In the genomic region with DNA sequence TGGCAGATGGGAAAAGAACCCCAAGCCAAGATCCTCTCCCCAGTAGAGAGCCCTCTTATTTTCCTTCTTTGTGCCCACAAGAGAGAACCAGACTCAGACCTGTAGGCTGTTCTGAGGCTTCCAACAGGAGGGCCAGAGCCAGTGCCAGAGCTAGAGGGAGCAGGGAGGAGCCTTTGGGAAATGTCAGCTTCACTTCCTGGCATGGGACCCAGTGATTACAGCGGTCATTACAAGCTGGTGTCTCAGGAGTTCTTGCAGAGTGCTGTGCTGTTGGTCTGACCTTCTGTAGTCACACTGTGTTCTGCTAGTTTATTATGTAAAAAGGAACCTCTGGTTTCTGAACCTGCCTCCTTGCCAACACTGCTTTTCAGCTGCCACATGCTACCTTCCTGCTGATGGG, we compare ENCODE assay signal across 1 cellular context.
TF ChIP-seq lines count a peak whose summit lies in the region.

No MANE protein-coding gene starts in this region.

TF ChIP-seq in HepG2, 621 proteins besides CTCF, POLR2A, EP300 and RAD21 (continued from another document):
- TF ChIP-seq, protein P1, sequence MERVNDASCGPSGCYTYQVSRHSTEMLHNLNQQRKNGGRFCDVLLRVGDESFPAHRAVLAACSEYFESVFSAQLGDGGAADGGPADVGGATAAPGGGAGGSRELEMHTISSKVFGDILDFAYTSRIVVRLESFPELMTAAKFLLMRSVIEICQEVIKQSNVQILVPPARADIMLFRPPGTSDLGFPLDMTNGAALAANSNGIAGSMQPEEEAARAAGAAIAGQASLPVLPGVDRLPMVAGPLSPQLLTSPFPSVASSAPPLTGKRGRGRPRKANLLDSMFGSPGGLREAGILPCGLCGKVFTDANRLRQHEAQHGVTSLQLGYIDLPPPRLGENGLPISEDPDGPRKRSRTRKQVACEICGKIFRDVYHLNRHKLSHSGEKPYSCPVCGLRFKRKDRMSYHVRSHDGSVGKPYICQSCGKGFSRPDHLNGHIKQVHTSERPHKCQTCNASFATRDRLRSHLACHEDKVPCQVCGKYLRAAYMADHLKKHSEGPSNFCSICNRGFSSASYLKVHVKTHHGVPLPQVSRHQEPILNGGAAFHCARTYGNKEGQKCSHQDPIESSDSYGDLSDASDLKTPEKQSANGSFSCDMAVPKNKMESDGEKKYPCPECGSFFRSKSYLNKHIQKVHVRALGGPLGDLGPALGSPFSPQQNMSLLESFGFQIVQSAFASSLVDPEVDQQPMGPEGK (CRISPR knock-in tag; IDR thresholded peaks at IDR 0.05) = no peak
- no peak for TF ChIP-seq GLMP (CRISPR knock-in tag; IDR thresholded peaks at IDR 0.05; ENCODE audit: borderline replicate concordance)
- TF ChIP-seq ZNF274 (CRISPR knock-in tag; IDR thresholded peaks at IDR 0.05) = no peak
- no peak for TF ChIP-seq ZNF253 (CRISPR knock-in tag; IDR thresholded peaks at IDR 0.05; ENCODE audit: borderline replicate concordance)
- TF ChIP-seq NR2F1 (CRISPR knock-in tag; IDR thresholded peaks at IDR 0.05) = no peak
- TF ChIP-seq ZNF205 (CRISPR knock-in tag; IDR thresholded peaks at IDR 0.05) = no peak
- TF ChIP-seq ZNF567 (CRISPR knock-in tag; IDR thresholded peaks at IDR 0.05; ENCODE audit: borderline replicate concordance) = no peak
- no peak for TF ChIP-seq RARA (CRISPR knock-in tag; IDR thresholded peaks at IDR 0.05)
- no peak for TF ChIP-seq ZNF841 (CRISPR knock-in tag; IDR thresholded peaks at IDR 0.05; ENCODE audit: borderline replicate concordance)
- TF ChIP-seq MLLT10 (CRISPR knock-in tag; IDR thresholded peaks at IDR 0.05) = no peak
- no peak for TF ChIP-seq ZZZ3 (CRISPR knock-in tag; IDR thresholded peaks at IDR 0.05; ENCODE audit: borderline replicate concordance)
- TF ChIP-seq ZFP90 (CRISPR knock-in tag; IDR thresholded peaks at IDR 0.05; ENCODE audit: borderline replicate concordance) = no peak
- no peak for TF ChIP-seq ZIK1 (CRISPR knock-in tag; IDR thresholded peaks at IDR 0.05; ENCODE audit: borderline replicate concordance, low read depth)
- TF ChIP-seq GATAD1 (CRISPR knock-in tag; IDR thresholded peaks at IDR 0.05) = no peak
- no peak for TF ChIP-seq MTF1 (CRISPR knock-in tag; IDR thresholded peaks at IDR 0.05)
TF ChIP-seq in HepG2: peak in this region for 0.
